In the genomic region with DNA sequence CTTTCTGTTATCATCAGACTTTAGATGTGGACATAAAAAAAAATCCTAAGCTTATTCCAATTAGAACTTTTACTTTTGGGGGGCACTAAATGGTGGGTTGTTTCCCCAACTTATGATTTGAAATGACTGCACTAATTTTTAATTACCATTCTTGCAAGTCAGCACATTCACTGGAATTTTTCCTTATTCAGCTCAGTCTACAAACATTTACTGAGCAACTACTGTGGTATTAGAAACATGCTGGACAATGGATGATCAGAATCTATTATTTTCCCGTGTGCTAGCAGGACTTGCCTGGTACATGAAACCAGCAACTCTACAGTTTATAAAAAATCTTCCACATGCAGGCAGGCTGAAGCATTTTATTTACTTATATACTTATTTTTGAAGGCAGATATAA, we compare ENCODE assay signal across 17 cellular contexts.
A peak's percentile ranks its signal among the peaks of the same experiment; 100 is the strongest.
DNase-seq lines count a peak whose midpoint lies in the region; ATAC-seq and TF ChIP-seq lines count a peak whose summit lies in the region.
"Had no signal": no experiment of that assay in that cellular context is flagged by ENCODE, and none has a peak within 500 bp of the region (broad histone marks: within the 10 kb centered on the region; RNA-seq: fewer than 3 reads in every experiment).

No MANE protein-coding gene starts in this region.

- H3K9me3 ChIP-seq in Karpas-422 (ENCODE audit: low read length) (no peaks in the 10 kb centered on the region), esophagus muscularis mucosa (no peaks in the 10 kb centered on the region), skeletal muscle satellite cell (replicated peaks; ENCODE audit: low read length) (no peaks in the 10 kb centered on the region)
- H3K9me3 ChIP-seq: adrenal gland, colonic mucosa, right atrium auricular region, SJCRH30, upper lobe of right lung had no signal

- no peaks in the 10 kb centered on the region for H3K9me3 Mint-ChIP-seq in activated CD4-positive, alpha-beta memory T cell treated with anti-CD3 and anti-CD28 coated beads for 36 hours
- H3K9me3 Mint-ChIP-seq in activated CD4-positive, alpha-beta memory T cell treated with anti-CD3 and anti-CD28 coated beads, Interleukin-2, amount 10 ng/mL, durations not matched to agents 7 days and 5 days = no peaks in the 10 kb centered on the region

- intact Hi-C loops in activated CD4-positive, alpha-beta memory T cell treated with anti-CD3 and anti-CD28 coated beads for 36 hours (cut with micrococcal nuclease) = loop anchor here (2.0 to 10.0 kb wide), 3 partner anchors 51 to 299 kb away; no protein-coding TSS in a partner anchor
- intact Hi-C loops in esophagus muscularis mucosa (cut with DNase I) = loop anchor here (5.0 to 10.0 kb wide), 6 partner anchors 185 to 595 kb away; partner anchors contain the start of gene FOXP1

- peaks cover 88% of the 10 kb centered on the region for H3K79me2 ChIP-seq in Karpas-422 (ENCODE audit: low read length)

- no peaks in the 10 kb centered on the region for H3K9me2 ChIP-seq in Karpas-422 (replicated peaks; ENCODE audit: insufficient read depth, low read length)

- H3K4me1 ChIP-seq in Karpas-422 (ENCODE audit: low read length) = peaks cover 67% of the 10 kb centered on the region
- peaks cover 20 to 70% (median 63%) of the 10 kb centered on the region in 4 donors for H3K4me1 ChIP-seq in esophagus muscularis mucosa
- H3K4me1 ChIP-seq in skeletal muscle satellite cell (ENCODE audit: control insufficient read depth, insufficient read depth, low read length) = peaks cover 28% of the 10 kb centered on the region
- H3K4me1 ChIP-seq: adrenal gland, colonic mucosa, SJCRH30 had no signal

- WGBS in esophagus muscularis mucosa = 79% methylated on average over 1 of the region's 1 CpG

- peaks cover 53% of the 10 kb centered on the region for H3K4me1 Mint-ChIP-seq in activated CD4-positive, alpha-beta memory T cell treated with anti-CD3 and anti-CD28 coated beads for 36 hours (ENCODE audit: low read depth)
- peaks cover 30% of the 10 kb centered on the region for H3K4me1 Mint-ChIP-seq in activated CD4-positive, alpha-beta memory T cell treated with anti-CD3 and anti-CD28 coated beads, Interleukin-2, amount 10 ng/mL, durations not matched to agents 7 days and 5 days

- H3K4me3 Mint-ChIP-seq in activated CD4-positive, alpha-beta memory T cell treated with anti-CD3 and anti-CD28 coated beads for 36 hours = no peak overlapping the region
- no peak overlapping the region for H3K4me3 Mint-ChIP-seq in activated CD4-positive, alpha-beta memory T cell treated with anti-CD3 and anti-CD28 coated beads, Interleukin-2, amount 10 ng/mL, durations not matched to agents 7 days and 5 days

- DNase-seq in activated CD4-positive, alpha-beta memory T cell treated with anti-CD3 and anti-CD28 coated beads for 36 hours = no peak
- no peak for DNase-seq in activated CD4-positive, alpha-beta memory T cell treated with anti-CD3 and anti-CD28 coated beads, Interleukin-2, amount 10 ng/mL, durations not matched to agents 7 days and 5 days
- DNase-seq in Karpas-422 (no peak), esophagus muscularis mucosa (ENCODE audit: extremely low spot score) (no peak), GM19238 (ENCODE audit: insufficient read length, low spot score) (no peak)
- DNase-seq: adrenal gland; Calu3; colonic mucosa; erythroblast; NCI-H1105; SJCRH30; stimulated activated CD4-positive, alpha-beta T cell treated with anti-CD3 and anti-CD28 coated beads, Interleukin-2, amount 100 ng/mL, for 48 hours; upper lobe of right lung had no signal

- TF ChIP-seq CTCF in esophagus muscularis mucosa (IDR thresholded peaks at IDR 0.05) = no peak

- H3K4me3 ChIP-seq in Karpas-422 (ENCODE audit: low read length) (no peak overlapping the region), esophagus muscularis mucosa (no peak overlapping the region), skeletal muscle satellite cell (ENCODE audit: low read length) (no peak overlapping the region)
- H3K4me3 ChIP-seq: adrenal gland, colonic mucosa, right atrium auricular region, SJCRH30, upper lobe of right lung had no signal

- no peak for TF ChIP-seq EP300 in esophagus muscularis mucosa (IDR thresholded peaks at IDR 0.05)

- H3K4me2 ChIP-seq in Karpas-422 (ENCODE audit: low read depth, low read length, poor library complexity, severe bottlenecking) (peak overlapping the region; percentile 2), skeletal muscle satellite cell (ENCODE audit: low read length) (peak overlapping the region; percentile 62)

- CTCF ChIA-PET in activated CD4-positive, alpha-beta memory T cell treated with anti-CD3 and anti-CD28 coated beads for 36 hours (lab: Charles Lee) = no interaction called here
- CTCF ChIA-PET in activated CD4-positive, alpha-beta memory T cell treated with anti-CD3 and anti-CD28 coated beads, Interleukin-2, amount 10 ng/mL, durations not matched to agents 7 days and 5 days (lab: Charles Lee) = no interaction called here

- H4K20me1 ChIP-seq in Karpas-422 (ENCODE audit: insufficient read depth, low read depth, low read length) = peaks cover 9% of the 10 kb centered on the region; the same call in 1 of the 2 replicates

- H2AFZ ChIP-seq in Karpas-422 (ENCODE audit: low read length) = no peak overlapping the region

- ATAC-seq in GM21786 (IDR thresholded peaks at IDR 0.05; ENCODE audit: unreplicated experiment) (no peak), HG02588 (IDR thresholded peaks at IDR 0.05; ENCODE audit: unreplicated experiment) (no peak)

- H3K27me3 ChIP-seq in Karpas-422 (ENCODE audit: low read length) = no peaks in the 10 kb centered on the region
- no peaks in the 10 kb centered on the region for H3K27me3 ChIP-seq in esophagus muscularis mucosa
- H3K27me3 ChIP-seq in skeletal muscle satellite cell (ENCODE audit: control insufficient read depth, insufficient read depth, low read length) = no peaks in the 10 kb centered on the region
- H3K27me3 ChIP-seq: adrenal gland, colonic mucosa, right atrium auricular region, SJCRH30, upper lobe of right lung had no signal

- H3K27ac Mint-ChIP-seq in activated CD4-positive, alpha-beta memory T cell treated with anti-CD3 and anti-CD28 coated beads for 36 hours = peak overlapping the region; percentile 57
- no peak overlapping the region for H3K27ac Mint-ChIP-seq in activated CD4-positive, alpha-beta memory T cell treated with anti-CD3 and anti-CD28 coated beads, Interleukin-2, amount 10 ng/mL, durations not matched to agents 7 days and 5 days

- H3K36me3 ChIP-seq in Karpas-422 (ENCODE audit: insufficient read depth, low read length) (no peaks in the 10 kb centered on the region), esophagus muscularis mucosa (no peaks in the 10 kb centered on the region), skeletal muscle satellite cell (ENCODE audit: insufficient read depth, low read length) (peaks cover 4% of the 10 kb centered on the region)
- H3K36me3 ChIP-seq: adrenal gland, colonic mucosa, right atrium auricular region, SJCRH30, upper lobe of right lung had no signal

- H3K36me3 Mint-ChIP-seq in activated CD4-positive, alpha-beta memory T cell treated with anti-CD3 and anti-CD28 coated beads for 36 hours = peaks cover 1% of the 10 kb centered on the region
- H3K36me3 Mint-ChIP-seq in activated CD4-positive, alpha-beta memory T cell treated with anti-CD3 and anti-CD28 coated beads, Interleukin-2, amount 10 ng/mL, durations not matched to agents 7 days and 5 days (ENCODE audit: low read depth) = no peaks in the 10 kb centered on the region

- H3K27me3 Mint-ChIP-seq in activated CD4-positive, alpha-beta memory T cell treated with anti-CD3 and anti-CD28 coated beads for 36 hours = no peaks in the 10 kb centered on the region
- peaks cover 4% of the 10 kb centered on the region for H3K27me3 Mint-ChIP-seq in activated CD4-positive, alpha-beta memory T cell treated with anti-CD3 and anti-CD28 coated beads, Interleukin-2, amount 10 ng/mL, durations not matched to agents 7 days and 5 days

- H3K27ac ChIP-seq in Karpas-422 (ENCODE audit: low read length) = peak overlapping the region; percentile 68
- peak overlapping the region in 3 of 4 donors; percentile 50 to 77 (median 68) for H3K27ac ChIP-seq in esophagus muscularis mucosa (replicated peaks in 1 of 4)
- H3K27ac ChIP-seq: adrenal gland, colonic mucosa, SJCRH30, upper lobe of right lung had no signal

- POLR2A ChIA-PET in activated CD4-positive, alpha-beta memory T cell treated with anti-CD3 and anti-CD28 coated beads for 36 hours (lab: Charles Lee) = interaction anchor here (0.6 to 0.7 kb wide), 2 partner anchors 10 to 62 kb away, joined by 4 to 5 read pairs; no protein-coding TSS in a partner anchor
- POLR2A ChIA-PET in activated CD4-positive, alpha-beta memory T cell treated with anti-CD3 and anti-CD28 coated beads, Interleukin-2, amount 10 ng/mL, durations not matched to agents 7 days and 5 days (lab: Charles Lee) = no interaction called here

- H3K9ac ChIP-seq in Karpas-422 (ENCODE audit: low read length) (no peak overlapping the region), skeletal muscle satellite cell (ENCODE audit: low read depth, low read length) (no peak overlapping the region)

- TF ChIP-seq POLR2A in esophagus muscularis mucosa (IDR thresholded peaks at IDR 0.05; ENCODE audit: low read depth) = no peak
